In the genomic region with DNA sequence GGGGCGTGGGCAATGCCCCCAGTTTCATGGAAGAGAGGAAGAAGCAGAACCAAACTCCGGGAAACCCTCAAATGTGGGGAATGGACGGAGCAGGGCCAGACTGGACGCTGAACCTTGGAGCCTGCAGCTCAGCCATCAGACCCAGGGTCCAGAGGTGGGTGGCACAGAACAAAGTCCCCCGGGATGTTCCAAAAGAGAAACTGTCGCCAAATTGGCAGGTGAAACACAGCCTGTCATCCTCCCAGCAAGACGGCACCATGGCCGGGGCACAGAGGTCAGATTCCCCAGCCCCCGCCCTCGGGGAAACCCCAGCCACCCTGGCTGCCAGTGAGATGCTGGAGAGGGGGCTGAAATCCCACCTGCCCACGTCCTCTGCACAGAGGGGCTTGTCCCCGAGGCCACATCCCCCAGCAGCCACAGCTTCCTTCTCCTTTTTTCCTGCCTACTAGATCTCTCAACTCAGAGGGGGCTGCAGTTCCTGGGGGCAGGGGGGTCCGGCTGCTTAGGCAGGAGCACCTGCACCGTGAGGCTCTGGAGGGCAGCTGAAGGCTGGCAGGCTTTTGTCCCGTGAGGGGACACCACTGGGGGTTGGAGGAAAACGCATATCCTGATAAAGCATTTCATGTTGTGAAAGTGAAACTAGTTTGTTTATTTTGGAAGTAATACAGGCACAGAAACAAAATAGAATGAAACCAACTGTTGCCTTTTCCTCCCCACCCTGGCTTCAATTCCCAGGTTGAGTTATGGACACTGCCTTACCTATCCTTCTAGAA, we compare ENCODE assay signal across 9 cellular contexts. TPM values are rescaled to one million over a fixed set of nuclear protein-coding genes. Genes with fewer than 3 reads are reported as not detected.
A peak's percentile ranks its signal among the peaks of the same experiment; 100 is the strongest.
DNase-seq lines count a peak whose midpoint lies in the region; ATAC-seq and TF ChIP-seq lines count a peak whose summit lies in the region.
"Had no signal": no experiment of that assay in that cellular context is flagged by ENCODE, and none has a peak within 500 bp of the region (broad histone marks: within the 10 kb centered on the region; RNA-seq: fewer than 3 reads in every experiment).

No MANE protein-coding gene starts in this region.

- DNase-seq in activated CD4-positive, alpha-beta T cell treated with anti-CD3 and anti-CD28 coated beads, Interleukin-2, amount 10 ng/mL, durations not matched to agents 24 days and 14 days = peak; percentile 79
- DNase-seq in activated CD4-positive, alpha-beta T cell treated with anti-CD3 and anti-CD28 coated beads, Interleukin-2, amount 50 U/mL, for 48 hours = no peak
- DNase-seq in activated T-cell treated with anti-CD3 and anti-CD28 coated beads, Interleukin-2, amount 50 U/mL, for 4 hours = no peak
- DNase-seq in immature natural killer cell (peak in 2 of 3 donors; percentile 25 to 35), thyroid gland (peak in 1 of 2 donors; percentile 29)
- DNase-seq in stimulated activated CD4-positive, alpha-beta T cell treated with anti-CD3 and anti-CD28 coated beads, Interleukin-4, amount 100 ng/mL, for 24 hours = no peak

- H3K27ac ChIP-seq in thyroid gland = peak overlapping the region in 2 of 3 donors; percentile 30 to 74

- intact Hi-C loops in activated CD4-positive, alpha-beta T cell treated with anti-CD3 and anti-CD28 coated beads, Interleukin-2, amount 10 ng/mL, durations not matched to agents 24 days and 14 days (cut with micrococcal nuclease) = no loop called here
- intact Hi-C loops in thyroid gland (cut with DNase I) = no loop called here

- H3K4me1 ChIP-seq in thyroid gland = peaks cover 31 to 52% of the 10 kb centered on the region in 2 donors

- no peaks in the 10 kb centered on the region for H3K9me3 ChIP-seq in thyroid gland

- H3K9me3 Mint-ChIP-seq in activated CD4-positive, alpha-beta T cell treated with anti-CD3 and anti-CD28 coated beads, Interleukin-2, amount 10 ng/mL, durations not matched to agents 24 days and 14 days = no peaks in the 10 kb centered on the region
- no peaks in the 10 kb centered on the region for H3K9me3 Mint-ChIP-seq in activated T-cell treated with anti-CD3 and anti-CD28 coated beads, Interleukin-2, amount 50 U/mL, for 4 hours
- no peaks in the 10 kb centered on the region for H3K9me3 Mint-ChIP-seq in immature natural killer cell

- H3K27ac Mint-ChIP-seq in activated CD4-positive, alpha-beta T cell treated with anti-CD3 and anti-CD28 coated beads, Interleukin-2, amount 10 ng/mL, durations not matched to agents 24 days and 14 days = peak overlapping the region; percentile 95
- peak overlapping the region; percentile 82 to 97 (median 92) for H3K27ac Mint-ChIP-seq in immature natural killer cell

- H3K27me3 Mint-ChIP-seq in activated CD4-positive, alpha-beta T cell treated with anti-CD3 and anti-CD28 coated beads, Interleukin-2, amount 10 ng/mL, durations not matched to agents 24 days and 14 days = peaks cover 5% of the 10 kb centered on the region
- peaks cover 2% of the 10 kb centered on the region for H3K27me3 Mint-ChIP-seq in activated T-cell treated with anti-CD3 and anti-CD28 coated beads, Interleukin-2, amount 50 U/mL, for 4 hours (ENCODE audit: low read depth)
- H3K27me3 Mint-ChIP-seq in immature natural killer cell (ENCODE audit: low read depth in 3 of 3) = peaks cover 0 to 10% (median 4%) of the 10 kb centered on the region in 3 donors

- 45 to 63% methylated on average over 11 to 16 of the region's 16 CpGs for WGBS in thyroid gland, 2 donors

- no peaks in the 10 kb centered on the region for H3K36me3 ChIP-seq in thyroid gland

- no peak for TF ChIP-seq POLR2A in thyroid gland (IDR thresholded peaks at IDR 0.05)

- peak overlapping the region; percentile 93 for H3K4me3 Mint-ChIP-seq in activated CD4-positive, alpha-beta T cell treated with anti-CD3 and anti-CD28 coated beads, Interleukin-2, amount 10 ng/mL, durations not matched to agents 24 days and 14 days
- H3K4me3 Mint-ChIP-seq in activated T-cell treated with anti-CD3 and anti-CD28 coated beads, Interleukin-2, amount 50 U/mL, for 4 hours = peak overlapping the region; percentile 89
- H3K4me3 Mint-ChIP-seq in immature natural killer cell = peak overlapping the region; percentile 93 to 99 (median 98)

- no peaks in the 10 kb centered on the region for H3K27me3 ChIP-seq in thyroid gland

- H3K36me3 Mint-ChIP-seq in activated CD4-positive, alpha-beta T cell treated with anti-CD3 and anti-CD28 coated beads, Interleukin-2, amount 10 ng/mL, durations not matched to agents 24 days and 14 days (ENCODE audit: low read depth) = peaks cover 2% of the 10 kb centered on the region
- H3K36me3 Mint-ChIP-seq in activated T-cell treated with anti-CD3 and anti-CD28 coated beads, Interleukin-2, amount 50 U/mL, for 4 hours (ENCODE audit: insufficient read depth) = no peaks in the 10 kb centered on the region
- H3K36me3 Mint-ChIP-seq in immature natural killer cell = no peaks in the 10 kb centered on the region

- peaks cover 31% of the 10 kb centered on the region for H3K4me1 Mint-ChIP-seq in activated CD4-positive, alpha-beta T cell treated with anti-CD3 and anti-CD28 coated beads, Interleukin-2, amount 10 ng/mL, durations not matched to agents 24 days and 14 days
- H3K4me1 Mint-ChIP-seq in activated T-cell treated with anti-CD3 and anti-CD28 coated beads, Interleukin-2, amount 50 U/mL, for 4 hours (ENCODE audit: low read depth) = peaks cover 30% of the 10 kb centered on the region
- peaks cover 19% of the 10 kb centered on the region in 2 donors for H3K4me1 Mint-ChIP-seq in immature natural killer cell

- peak overlapping the region in 1 of 3 donors; percentile 34 for H3K4me3 ChIP-seq in thyroid gland (replicated peaks in 1 of 3)

- TF ChIP-seq CTCF in thyroid gland (IDR thresholded peaks at IDR 0.05) = no peak

- peak; percentile 10 to 21 for ATAC-seq in activated T-cell treated with anti-CD3 and anti-CD28 coated beads, Interleukin-2, amount 50 U/mL, for 4 hours
- ATAC-seq in GM19397 (IDR thresholded peaks at IDR 0.05; ENCODE audit: unreplicated experiment) (no peak), GM18511 (IDR thresholded peaks at IDR 0.05; ENCODE audit: unreplicated experiment) (no peak)

RNA-seq across cellular contexts. Expression of gene SECTM1, which starts 1.2 kb away (rescaled TPM):
- 4.3 and 4.6 TPM in 2 replicates for total RNA-seq in activated CD4-positive, alpha-beta T cell treated with anti-CD3 and anti-CD28 coated beads, Interleukin-2, amount 10 ng/mL, durations not matched to agents 24 days and 14 days
- total RNA-seq in activated T-cell treated with anti-CD3 and anti-CD28 coated beads, Interleukin-2, amount 50 U/mL, for 4 hours = 1 to 10 TPM; 2.6 to 3.8 (median 3.0) TPM
- polyA plus RNA-seq in immature natural killer cell = 1 to 10 TPM in 2 of 3 donors, not detected in 1; 2.7 to 3.6 TPM
- total RNA-seq in thyroid gland = 10 to 100 TPM in 1 of 4 donors, 1 to 10 TPM in 3; 4.1 to 15.3 (median 5.1) TPM

RNA-seq across cellular contexts. Expression of gene CD7, which starts 17.4 kb away (rescaled TPM):
- 413 and 415 TPM in 2 replicates for total RNA-seq in activated CD4-positive, alpha-beta T cell treated with anti-CD3 and anti-CD28 coated beads, Interleukin-2, amount 10 ng/mL, durations not matched to agents 24 days and 14 days
- total RNA-seq in activated T-cell treated with anti-CD3 and anti-CD28 coated beads, Interleukin-2, amount 50 U/mL, for 4 hours = 100 to 1,000 TPM; 256 to 382 (median 364) TPM
- 100 to 1,000 TPM; 278 to 589 (median 370) TPM for polyA plus RNA-seq in immature natural killer cell
- total RNA-seq in thyroid gland = 1 to 10 TPM in 2 of 4 donors, under 1 TPM in 1, not detected in 1; 0.45 to 3.0 (median 2.5) TPM
- total RNA-seq: pulmonary artery endothelial cell had no signal

RNA-seq across cellular contexts. Expression of gene TEX19, which starts 24.2 kb away (rescaled TPM):
- 0.09 TPM in 2 replicates for total RNA-seq in activated CD4-positive, alpha-beta T cell treated with anti-CD3 and anti-CD28 coated beads, Interleukin-2, amount 10 ng/mL, durations not matched to agents 24 days and 14 days
- under 1 TPM; 0.16 to 0.38 (median 0.25) TPM for total RNA-seq in activated T-cell treated with anti-CD3 and anti-CD28 coated beads, Interleukin-2, amount 50 U/mL, for 4 hours
- not detected for polyA plus RNA-seq in immature natural killer cell
- total RNA-seq in thyroid gland = under 1 TPM in 1 of 4 donors, not detected in 3; 0.54 TPM
- total RNA-seq: pulmonary artery endothelial cell had no signal

RNA-seq across cellular contexts. Expression of gene UTS2R, which starts 36.8 kb away (rescaled TPM):
- 0.14 TPM in 1 of 2 replicates, not detected in the other for total RNA-seq in activated CD4-positive, alpha-beta T cell treated with anti-CD3 and anti-CD28 coated beads, Interleukin-2, amount 10 ng/mL, durations not matched to agents 24 days and 14 days
- not detected for total RNA-seq in activated T-cell treated with anti-CD3 and anti-CD28 coated beads, Interleukin-2, amount 50 U/mL, for 4 hours
- not detected for polyA plus RNA-seq in immature natural killer cell
- total RNA-seq in thyroid gland = 1 to 10 TPM in 3 of 4 donors, under 1 TPM in 1; 0.22 to 6.6 (median 3.9) TPM
- total RNA-seq: pulmonary artery endothelial cell had no signal

Comparison
In these comparisons a context has a peak if more than half of its experiments do, and no peak if none do; other contexts are left out.
1. DNase-seq: peak in activated CD4-positive, alpha-beta T cell treated with anti-CD3 and anti-CD28 coated beads, Interleukin-2, amount 10 ng/mL, durations not matched to agents 24 days and 14 days (single experiment) and immature natural killer cell (2 of 3); none in activated CD4-positive, alpha-beta T cell treated with anti-CD3 and anti-CD28 coated beads, Interleukin-2, amount 50 U/mL, for 48 hours (0 of 2), activated T-cell treated with anti-CD3 and anti-CD28 coated beads, Interleukin-2, amount 50 U/mL, for 4 hours (single experiment) and stimulated activated CD4-positive, alpha-beta T cell treated with anti-CD3 and anti-CD28 coated beads, Interleukin-4, amount 100 ng/mL, for 24 hours (single experiment).
2. ATAC-seq: peak in activated T-cell treated with anti-CD3 and anti-CD28 coated beads, Interleukin-2, amount 50 U/mL, for 4 hours (2 of 2); none in GM19397 (single experiment) and GM18511 (single experiment).
3. RNA of gene CD7, which starts 17.4 kb away (total RNA-seq): 413 to 415 TPM in activated CD4-positive, alpha-beta T cell treated with anti-CD3 and anti-CD28 coated beads, Interleukin-2, amount 10 ng/mL, durations not matched to agents 24 days and 14 days and 256 to 382 TPM in activated T-cell treated with anti-CD3 and anti-CD28 coated beads, Interleukin-2, amount 50 U/mL, for 4 hours; 0.45 to 3.0 TPM in thyroid gland; every median in the first group is over 10 times any median in the second.
4. Peak in every context shown above with its lines, with median percentiles within 50 percentile points of each other: H3K4me3 Mint-ChIP-seq.